Comparison of ENCODE assay signal across 21 cellular contexts in genomic region chr2:200130762-200131166, GRCh38.
DNase-seq lines count a peak whose midpoint lies in the region; ATAC-seq, FAIRE-seq and TF ChIP-seq lines count a peak whose summit lies in the region.
"Had no signal": no experiment of that assay in that cellular context is flagged by ENCODE, and none has a peak within 500 bp of the region (broad histone marks: within the 10 kb centered on the region; RNA-seq: fewer than 3 reads in every experiment).

No MANE protein-coding gene starts in this region.

- H3K9me3 Mint-ChIP-seq in naive thymus-derived CD8-positive, alpha-beta T cell, result no peaks in the 10 kb centered on the region
- H3K9me3 Mint-ChIP-seq: activated CD4-positive, alpha-beta memory T cell treated with anti-CD3 and anti-CD28 coated beads, Interleukin-2, amount 10 ng/mL, durations not matched to agents 7 days and 5 days; activated naive CD8-positive, alpha-beta T cell treated with anti-CD3 and anti-CD28 coated beads, Interleukin-2, amount 50 U/mL, for 24 hours had no signal

- peak; percentile 4 for DNase-seq in BJ (ENCODE audit: low read depth)
- DNase-seq in MG63, result peak; percentile 1
- peak; percentile 64 for DNase-seq in brain pericyte (ENCODE audit: low read depth, low spot score)
- DNase-seq in HepG2 (ENCODE audit: low spot score), result no peak
- DNase-seq in superior temporal gyrus (ENCODE audit: extremely low spot score), result no peak
- DNase-seq in naive thymus-derived CD8-positive, alpha-beta T cell, result no peak
- no peak for DNase-seq in central memory CD4-positive, alpha-beta T cell
- DNase-seq in left ventricle myocardium inferior, result no peak
- DNase-seq: ACHN; activated CD4-positive, alpha-beta memory T cell treated with anti-CD3 and anti-CD28 coated beads, Interleukin-2, amount 10 ng/mL, durations not matched to agents 7 days and 5 days; activated naive CD8-positive, alpha-beta T cell treated with anti-CD3 and anti-CD28 coated beads, Interleukin-2, amount 50 U/mL, for 24 hours; CD4-positive, alpha-beta memory T cell; NCI-H1436 treated with DMSO at 0.1 percent for 48 hours; posterior cingulate gyrus; stimulated activated naive CD8-positive, alpha-beta T cell treated with anti-CD3 and anti-CD28 coated beads, Interleukin-15, Interleukin-2, amounts not matched to agents 100 U/mL and 50 U/mL, for 24 hours; uterus had no signal

- TF ChIP-seq CTCF in BJ (IDR thresholded peaks at IDR 0.05; ENCODE audit: insufficient read depth, low read depth, low read length) (no peak), HepG2 (CRISPR knock-in tag; IDR thresholded peaks at IDR 0.05) (no peak), left ventricle myocardium inferior (IDR thresholded peaks at IDR 0.05; ENCODE audit: borderline replicate concordance) (no peak)

- no peaks in the 10 kb centered on the region for H3K4me1 Mint-ChIP-seq in naive thymus-derived CD8-positive, alpha-beta T cell
- H3K4me1 Mint-ChIP-seq: activated CD4-positive, alpha-beta memory T cell treated with anti-CD3 and anti-CD28 coated beads, Interleukin-2, amount 10 ng/mL, durations not matched to agents 7 days and 5 days; CD4-positive, alpha-beta memory T cell had no signal

- FAIRE-seq in HepG2 (lab: Jason Lieb, UNC), result no peak
- FAIRE-seq: colon, GM12892 had no signal

- H3K79me2 ChIP-seq in HepG2 (ENCODE audit: insufficient read depth, low read length), result no peaks in the 10 kb centered on the region

- H3K36me3 Mint-ChIP-seq in naive thymus-derived CD8-positive, alpha-beta T cell, result no peaks in the 10 kb centered on the region
- H3K36me3 Mint-ChIP-seq: CD4-positive, alpha-beta memory T cell had no signal

- TF ChIP-seq POLR2A in HepG2 (IDR thresholded peaks at IDR 0.05; ENCODE audit: insufficient read depth in 1 of 2, low read depth in 2 of 2, low read length in 2 of 2), result no peak

- no peak for ATAC-seq in HepG2
- no peak for ATAC-seq in naive thymus-derived CD8-positive, alpha-beta T cell
- ATAC-seq: activated naive CD8-positive, alpha-beta T cell treated with anti-CD3 and anti-CD28 coated beads, Interleukin-2, amount 50 U/mL, for 24 hours; HCT116; SK-N-SH treated with all-trans-retinoic acid at 6 μM for 48 hours; stimulated activated naive CD8-positive, alpha-beta T cell treated with anti-CD3 and anti-CD28 coated beads, Interleukin-15, Interleukin-2, amounts not matched to agents 100 U/mL and 50 U/mL, for 24 hours had no signal

- H3K9me3 ChIP-seq in MG63 (no peaks in the 10 kb centered on the region; the same call in 1 of the 2 replicates), HepG2 (ENCODE audit: low read length) (peaks cover 9% of the 10 kb centered on the region; the same call in 1 of the 2 replicates), left ventricle myocardium inferior (replicated peaks) (peaks cover 8% of the 10 kb centered on the region)
- H3K9me3 ChIP-seq: uterus had no signal

- H3K27me3 ChIP-seq in BJ (ENCODE audit: control insufficient read depth, insufficient read depth, low read length), result 0 out of 2 replicates have a peak, but pooled peaks cover 2% of the 10 kb centered on the region
- no peaks in the 10 kb centered on the region for H3K27me3 ChIP-seq in MG63
- H3K27me3 ChIP-seq in HepG2 (ENCODE audit: control insufficient read depth in 1 of 2, insufficient read depth in 2 of 2, low read length in 2 of 2), result no peaks in the 10 kb centered on the region
- H3K27me3 ChIP-seq in left ventricle myocardium inferior (ENCODE audit: low read depth), result no peaks in the 10 kb centered on the region
- H3K27me3 ChIP-seq: heart left ventricle, uterus had no signal

- H3K27me3 Mint-ChIP-seq in naive thymus-derived CD8-positive, alpha-beta T cell, result peaks cover 2 to 13% (median 3%) of the 10 kb centered on the region in 5 donors

- TF ChIP-seq RAD21 in HepG2 (CRISPR knock-in tag; IDR thresholded peaks at IDR 0.05), result no peak

- in situ Hi-C loops in HepG2 (cut with HindIII; ENCODE audit: extremely low pct_ligation_motif_present, low pct_unique_long_range_greater_than_20kb), result no loop called here

- H3K4me1 ChIP-seq in HepG2 (ENCODE audit: insufficient read depth, low read length), result peaks cover 41% of the 10 kb centered on the region
- H3K4me1 ChIP-seq in left ventricle myocardium inferior, result no peaks in the 10 kb centered on the region
- H3K4me1 ChIP-seq: uterus had no signal

- H4K20me1 ChIP-seq in HepG2 (ENCODE audit: insufficient read depth, low read length), result no peaks in the 10 kb centered on the region

- intact Hi-C loops in HepG2 (cut with micrococcal nuclease; ENCODE audit: unreplicated experiment) (no loop called here), left ventricle myocardium inferior (cut with micrococcal nuclease) (no loop called here)

- H3K27ac Mint-ChIP-seq in naive thymus-derived CD8-positive, alpha-beta T cell, result no peak overlapping the region
- H3K27ac Mint-ChIP-seq: activated CD4-positive, alpha-beta memory T cell treated with anti-CD3 and anti-CD28 coated beads, Interleukin-2, amount 10 ng/mL, durations not matched to agents 7 days and 5 days; activated naive CD8-positive, alpha-beta T cell treated with anti-CD3 and anti-CD28 coated beads, Interleukin-2, amount 50 U/mL, for 24 hours; CD4-positive, alpha-beta memory T cell had no signal

- BruUV-seq in HepG2 (replicated peaks; lab: Mats Ljungman, UMichigan), result no TSS peak

- H3K36me3 ChIP-seq in BJ (ENCODE audit: control insufficient read depth, insufficient read depth, low read length), result no peaks in the 10 kb centered on the region
- no peaks in the 10 kb centered on the region for H3K36me3 ChIP-seq in MG63
- H3K36me3 ChIP-seq in HepG2 (replicated peaks in 1 of 2; ENCODE audit: control insufficient read depth in 1 of 2, insufficient read depth in 2 of 2, low read length in 2 of 2), result no peaks in the 10 kb centered on the region
- H3K36me3 ChIP-seq in left ventricle myocardium inferior, result no peaks in the 10 kb centered on the region
- H3K36me3 ChIP-seq: heart left ventricle, uterus had no signal

- H3K4me3 ChIP-seq in BJ (ENCODE audit: low read depth, low read length) (no peak overlapping the region), MG63 (no peak overlapping the region), HepG2 (replicated peaks in 1 of 3; ENCODE audit: insufficient read depth in 1 of 3, low read depth in 2 of 3, low read length in 3 of 3) (no peak overlapping the region), left ventricle myocardium inferior (no peak overlapping the region)
- H3K4me3 ChIP-seq: heart left ventricle, uterus had no signal

- CTCF ChIA-PET in BJ (lab: Yijun Ruan, JAX) (interaction anchor here (0.6 to 1.3 kb wide), 3 partner anchors 25 to 351 kb away, joined by 3 to 4 read pairs (median 3); no protein-coding TSS in a partner anchor), HepG2 (lab: Yijun Ruan, JAX; ENCODE audit: low intra/inter-chr PET ratio, low total read pairs) (no interaction called here)

- POLR2A ChIA-PET in BJ (lab: Charles Lee) (no interaction called here), HepG2 (lab: Yijun Ruan, JAX) (no interaction called here)
- POLR2A ChIA-PET in naive thymus-derived CD8-positive, alpha-beta T cell (lab: Charles Lee), result no interaction called here

- no peak for TF ChIP-seq EP300 in HepG2 (IDR thresholded peaks at IDR 0.05; ENCODE audit: low read depth in 2 of 2, low read length in 2 of 2)
- no peak for TF ChIP-seq EP300 in HepG2 (CRISPR knock-in tag; IDR thresholded peaks at IDR 0.05; ENCODE audit: borderline replicate concordance)

- H3K9ac ChIP-seq in HepG2 (ENCODE audit: insufficient read depth, low read depth, low read length), result no peak overlapping the region

- no peak overlapping the region for H3K4me3 Mint-ChIP-seq in naive thymus-derived CD8-positive, alpha-beta T cell
- H3K4me3 Mint-ChIP-seq: activated CD4-positive, alpha-beta memory T cell treated with anti-CD3 and anti-CD28 coated beads, Interleukin-2, amount 10 ng/mL, durations not matched to agents 7 days and 5 days; activated naive CD8-positive, alpha-beta T cell treated with anti-CD3 and anti-CD28 coated beads, Interleukin-2, amount 50 U/mL, for 24 hours; CD4-positive, alpha-beta memory T cell had no signal

- H2AFZ ChIP-seq in HepG2 (ENCODE audit: low read length), result no peak overlapping the region

- no peak overlapping the region for H3K4me2 ChIP-seq in HepG2 (ENCODE audit: low read depth, low read length)

- H3K27ac ChIP-seq in HepG2 (ENCODE audit: extremely low read length, insufficient read depth, low read length), result no peak overlapping the region
- H3K27ac ChIP-seq in left ventricle myocardium inferior (replicated peaks), result no peak overlapping the region
- H3K27ac ChIP-seq: heart left ventricle, uterus had no signal

- 44% methylated on average over 5 of the region's 5 CpGs for WGBS in HepG2 (ENCODE audit: low lambda C conversion rate)

TF ChIP-seq in HepG2, 621 proteins besides CTCF, POLR2A, EP300 and RAD21:
- 0 out of 2 replicates have a peak, but pooled peaks have one; percentile 15 for TF ChIP-seq CREB1 (IDR thresholded peaks at IDR 0.05)
- TF ChIP-seq CREB1 (CRISPR knock-in tag; IDR thresholded peaks at IDR 0.05), result no peak
- TF ChIP-seq MAFK (conservative IDR thresholded peaks at IDR 0.05 in 1 of 2, IDR thresholded peaks at IDR 0.05 in 1 of 2; ENCODE audit: low read length in 2 of 2), result peak; percentile 31 to 39; a peak in 1 of 4 replicates
- 0 out of 2 replicates have a peak, but pooled peaks have one; percentile 19 for TF ChIP-seq MAFF (IDR thresholded peaks at IDR 0.05; ENCODE audit: low read depth, low read length)
- TF ChIP-seq HDAC6 (IDR thresholded peaks at IDR 0.05; ENCODE audit: low read depth, low read length), result no peak

Comparison
In these comparisons a context has a peak if more than half of its experiments do, and no peak if none do; other contexts are left out.
1. DNase-seq: peak in BJ (single experiment), MG63 (single experiment) and brain pericyte (single experiment); none in HepG2 (single experiment), superior temporal gyrus (single experiment), naive thymus-derived CD8-positive, alpha-beta T cell (0 of 10), central memory CD4-positive, alpha-beta T cell (single experiment) and left ventricle myocardium inferior (single experiment).